8 cellular contexts compared by ENCODE assay signal in the genomic region with DNA sequence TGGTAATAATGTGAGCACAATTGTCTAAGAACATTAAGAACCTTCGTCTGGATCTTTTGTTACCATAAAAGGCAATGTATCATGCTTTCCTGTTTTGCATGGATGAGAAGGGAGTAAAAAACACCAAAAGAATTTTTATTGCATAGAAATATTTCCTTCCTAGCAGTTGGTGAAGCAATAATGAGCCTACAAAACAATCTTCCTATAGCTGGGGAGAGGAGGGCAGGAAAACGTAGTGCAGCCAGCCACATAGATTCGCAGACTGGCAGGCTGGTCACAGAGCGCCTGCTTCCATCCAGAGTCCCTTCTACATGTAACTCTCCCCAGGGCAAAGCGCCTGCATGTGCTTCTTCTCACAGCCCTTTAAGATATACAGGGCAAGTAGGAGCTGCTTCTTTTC.
DNase-seq lines count a peak whose midpoint lies in the region; ATAC-seq and TF ChIP-seq lines count a peak whose summit lies in the region.

No MANE protein-coding gene starts in this region.

- H3K4me1 ChIP-seq in DND-41 (ENCODE audit: insufficient read depth, low read length) (peaks cover 42% of the 10 kb centered on the region), SJSA1 (replicated peaks) (peaks cover 39% of the 10 kb centered on the region)

- no peaks in the 10 kb centered on the region for H3K27me3 ChIP-seq in DND-41 (ENCODE audit: insufficient read depth, low read length, poor library complexity)
- H3K27me3 ChIP-seq in SJSA1 (replicated peaks): no peaks in the 10 kb centered on the region

- H3K27ac ChIP-seq in DND-41 (ENCODE audit: low read length): peak overlapping the region; percentile 50
- peak overlapping the region; percentile 61 for H3K27ac ChIP-seq in SJSA1

- H3K9me3 ChIP-seq in DND-41 (ENCODE audit: insufficient read depth, low read length, severe bottlenecking) (no peaks in the 10 kb centered on the region), SJSA1 (replicated peaks) (no peaks in the 10 kb centered on the region)

- peak; percentile 25; the same call in 2 of the 3 replicates for ATAC-seq in DND-41 (ENCODE audit: insufficient read depth, low read depth)
- no peak for ATAC-seq in HG03175 (IDR thresholded peaks at IDR 0.05; ENCODE audit: unreplicated experiment)

- H3K4me3 ChIP-seq in DND-41 (ENCODE audit: low read depth in 1 of 2, low read length in 2 of 2) (no peak overlapping the region), SJSA1 (no peak overlapping the region), fibroblast of pulmonary artery (replicated peaks; ENCODE audit: low read depth, low read length) (no peak overlapping the region)

- H3K4me2 ChIP-seq in DND-41 (ENCODE audit: insufficient read depth, low read length): peak overlapping the region; percentile 48

- no peaks in the 10 kb centered on the region for H3K36me3 ChIP-seq in DND-41 (ENCODE audit: insufficient read depth, low read length)
- no peaks in the 10 kb centered on the region for H3K36me3 ChIP-seq in SJSA1

- DNase-seq in DND-41 (peak; percentile 24), SJSA1 (ENCODE audit: low read depth in 1 of 2, low spot score in 2 of 2) (peak; percentile 51 to 65), fibroblast of pulmonary artery (ENCODE audit: low read depth) (peak; percentile 94), pulmonary artery endothelial cell (ENCODE audit: low read depth, low spot score) (peak; percentile 83), NCI-H748 treated with DMSO at 0.1 percent for 48 hours (lab: John Stamatoyannopoulos, UW) (no peak), NCI-H1417 (lab: John Stamatoyannopoulos, UW) (no peak)
- no peak for DNase-seq in stimulated activated naive CD4-positive, alpha-beta T cell (lab: John Stamatoyannopoulos, UW)

- no peaks in the 10 kb centered on the region for H3K79me2 ChIP-seq in DND-41 (ENCODE audit: insufficient read depth, low read length)

- no peak overlapping the region for H2AFZ ChIP-seq in DND-41 (ENCODE audit: low read depth, low read length)

- H3K9ac ChIP-seq in DND-41 (ENCODE audit: low read depth, low read length): no peak overlapping the region; the same call in 1 of the 2 replicates

- TF ChIP-seq CTCF in DND-41 (IDR thresholded peaks at IDR 0.05; ENCODE audit: borderline replicate concordance, extremely low read depth, low read length, poor library complexity, severe bottlenecking) (no peak), fibroblast of pulmonary artery (IDR thresholded peaks at IDR 0.05; ENCODE audit: low read length, missing control alignments) (no peak)

- no peaks in the 10 kb centered on the region for H4K20me1 ChIP-seq in DND-41 (ENCODE audit: insufficient read depth, low read length)

Comparison
In these comparisons a context has a peak if more than half of its experiments do, and no peak if none do; other contexts are left out.
1. DNase-seq: peak in DND-41 (single experiment), SJSA1 (2 of 2), fibroblast of pulmonary artery (single experiment) and pulmonary artery endothelial cell (single experiment); none in NCI-H748 treated with DMSO at 0.1 percent for 48 hours (single experiment), NCI-H1417 (0 of 3) and stimulated activated naive CD4-positive, alpha-beta T cell (0 of 6).